ENCODE assay signal across 8 cellular contexts in genomic region chr6:26249959-26250805, GRCh38.
DNase-seq lines count a peak whose midpoint lies in the region; ATAC-seq and TF ChIP-seq lines count a peak whose summit lies in the region.

No MANE protein-coding gene starts in this region.

- peak; percentile 96 for DNase-seq in NCI-H2227 treated with DMSO at 0.1 percent for 48 hours (lab: John Stamatoyannopoulos, UW)
- peak; percentile 92 for DNase-seq in activated CD4-positive, alpha-beta T cell treated with anti-CD3 and anti-CD28 coated beads, Interleukin-2, amount 10 ng/mL, durations not matched to agents 24 days and 14 days
- DNase-seq in dorsolateral prefrontal cortex = peak in 1 of 10 donors; percentile 56
- peak; percentile 59 to 84 for DNase-seq in lung microvascular endothelial cell (ENCODE audit: low read depth in 2 of 2)
- DNase-seq in stimulated activated CD8-positive, alpha-beta memory T cell treated with anti-CD3 and anti-CD28 coated beads, Interleukin-7, amount 100 ng/mL, for 1 hour (ENCODE audit: low read depth in 2 of 2) = peak; percentile 32 to 36
- no peak for DNase-seq in HPDE6-E6E7 (ENCODE audit: extremely low spot score)

- peak overlapping the region; percentile 1 to 71 (median 49) for H3K4me3 ChIP-seq in dorsolateral prefrontal cortex

- TF ChIP-seq CTCF in dorsolateral prefrontal cortex (IDR thresholded peaks at IDR 0.05 in 54 of 56, conservative IDR thresholded peaks at IDR 0.05 in 2 of 56; ENCODE audit: low read depth in 1 of 56, partially characterized antibody in 56 of 56) = peak in 5 of 56 donors; percentile 8 to 15 (median 11)

- H3K27ac Mint-ChIP-seq in activated CD4-positive, alpha-beta T cell treated with anti-CD3 and anti-CD28 coated beads, Interleukin-2, amount 10 ng/mL, durations not matched to agents 24 days and 14 days = peak overlapping the region; percentile 95

- peak overlapping the region; percentile 95 for H3K4me3 Mint-ChIP-seq in activated CD4-positive, alpha-beta T cell treated with anti-CD3 and anti-CD28 coated beads, Interleukin-2, amount 10 ng/mL, durations not matched to agents 24 days and 14 days

- H3K27me3 ChIP-seq in dorsolateral prefrontal cortex = peaks cover 0 to 92% (median 66%) of the 10 kb centered on the region in 45 donors

- peak overlapping the region in 32 of 59 donors; percentile 1 to 83 (median 42) for H3K27ac ChIP-seq in dorsolateral prefrontal cortex

- peak; percentile 39 for ATAC-seq in GM18517 (IDR thresholded peaks at IDR 0.05; ENCODE audit: unreplicated experiment)
- peak; percentile 48 for ATAC-seq in HG03025 (IDR thresholded peaks at IDR 0.05; ENCODE audit: low FRiP score, unreplicated experiment)

- H3K27me3 Mint-ChIP-seq in activated CD4-positive, alpha-beta T cell treated with anti-CD3 and anti-CD28 coated beads, Interleukin-2, amount 10 ng/mL, durations not matched to agents 24 days and 14 days = no peaks in the 10 kb centered on the region

- peaks cover 3% of the 10 kb centered on the region for H3K36me3 Mint-ChIP-seq in activated CD4-positive, alpha-beta T cell treated with anti-CD3 and anti-CD28 coated beads, Interleukin-2, amount 10 ng/mL, durations not matched to agents 24 days and 14 days (ENCODE audit: low read depth)

- H3K4me1 Mint-ChIP-seq in activated CD4-positive, alpha-beta T cell treated with anti-CD3 and anti-CD28 coated beads, Interleukin-2, amount 10 ng/mL, durations not matched to agents 24 days and 14 days = peaks cover 37% of the 10 kb centered on the region

- intact Hi-C loops in activated CD4-positive, alpha-beta T cell treated with anti-CD3 and anti-CD28 coated beads, Interleukin-2, amount 10 ng/mL, durations not matched to agents 24 days and 14 days (cut with micrococcal nuclease) = loop anchor here (1.0 to 2.0 kb wide), 5 partner anchors 10 to 45 kb away; a partner anchor contains a TSS
- intact Hi-C loops in dorsolateral prefrontal cortex (cut with DNase I) = no loop called here

- no peaks in the 10 kb centered on the region for H3K9me3 Mint-ChIP-seq in activated CD4-positive, alpha-beta T cell treated with anti-CD3 and anti-CD28 coated beads, Interleukin-2, amount 10 ng/mL, durations not matched to agents 24 days and 14 days
